Comparison of ENCODE assay signal across 31 cellular contexts in the genomic region with DNA sequence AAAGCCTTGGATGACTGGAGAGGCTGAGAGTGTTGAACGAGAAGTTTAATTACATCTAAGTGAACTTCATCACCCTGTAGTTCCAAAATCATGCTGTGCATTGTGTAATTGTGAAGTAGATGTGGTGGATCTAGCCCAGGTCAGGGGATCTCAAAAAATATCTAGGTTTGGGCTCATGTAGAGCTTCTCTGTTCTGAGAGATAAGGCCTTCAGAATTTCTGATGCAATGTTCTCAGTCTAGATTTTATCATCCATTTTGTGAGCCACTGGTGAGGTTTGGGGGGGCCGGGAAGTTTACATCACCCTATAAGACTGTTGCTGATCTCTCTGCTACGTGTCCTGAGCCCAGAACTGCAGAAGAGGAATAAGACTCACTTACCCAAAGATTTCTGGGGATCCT.
"Had no signal": no experiment of that assay in that cellular context is flagged by ENCODE, and none has a peak within 500 bp of the region (broad histone marks: within the 10 kb centered on the region; RNA-seq: fewer than 3 reads in every experiment).

No MANE protein-coding gene starts in this region.

- FAIRE-seq: RCC 7860 had no signal

- DNase-seq: Karpas-422, MM.1S, MV-4-11, NCI-H1092, NCI-H1105, NCI-H1417 treated with DMSO at 0.1 percent for 48 hours, NCI-H1436 treated with DMSO at 0.1 percent for 48 hours, NCI-H1694 treated with DMSO at 0.1 percent for 48 hours, NCI-H187 treated with DMSO at 0.1 percent for 48 hours, NCI-H2029, NCI-H2081, NCI-H2171 treated with DMSO at 0.1 percent for 48 hours, NCI-H226, NCI-H446 treated with DMSO at 0.1 percent for 48 hours, NCI-H510A, NCI-H524, NCI-H526, NCI-H69, NCI-H748 treated with DMSO at 0.1 percent for 48 hours, NCI-H82, PC-3, SHP77, SIG-M5, SJCRH30, T-cell had no signal

- H3K4me1 ChIP-seq: SJCRH30 had no signal

- H3K27me3 ChIP-seq: SJCRH30 had no signal

- H3K9me3 ChIP-seq: SJCRH30 had no signal

- H3K27ac ChIP-seq: RWPE1, SJCRH30, SK-N-MC had no signal

- H3K4me3 Mint-ChIP-seq: T-cell had no signal

- H3K36me3 ChIP-seq: SJCRH30 had no signal

- H3K4me3 ChIP-seq: SJCRH30, SK-N-MC had no signal

- ATAC-seq: Panc1, PC-3, Right ventricle myocardium inferior, SK-N-SH treated with all-trans-retinoic acid at 6 μM for 48 hours, T-cell had no signal

- H3K27ac Mint-ChIP-seq: T-cell had no signal

- H3K36me3 Mint-ChIP-seq: T-cell had no signal

- H3K27me3 Mint-ChIP-seq: T-cell had no signal

- H3K4me1 Mint-ChIP-seq: T-cell had no signal
